ENCODE assay signal across 1 cellular context in the genomic region with DNA sequence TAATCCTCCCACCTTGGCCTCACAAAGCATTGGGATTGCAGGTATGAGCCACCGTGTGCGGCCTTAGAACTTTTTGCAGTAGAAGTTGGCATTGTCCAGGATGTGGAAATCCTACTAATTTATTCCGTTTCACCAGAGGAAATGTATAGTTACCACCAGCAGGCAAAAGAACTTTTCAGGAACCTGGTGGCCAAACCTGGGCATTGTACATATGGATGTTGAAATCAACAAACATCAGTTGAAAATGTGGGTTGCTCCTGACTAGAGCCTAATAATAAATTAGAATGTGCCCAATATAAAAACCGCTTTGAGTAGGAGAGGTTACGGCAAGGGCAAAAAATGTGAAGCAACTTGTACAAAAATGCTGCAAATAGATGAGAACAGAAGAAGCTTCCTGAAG.
TF ChIP-seq lines count a peak whose summit lies in the region.

No MANE protein-coding gene starts in this region.

TF ChIP-seq in SK-N-SH treated with all-trans-retinoic acid at 6 μM for 48 hours, 23 proteins besides CTCF, POLR2A, EP300 and RAD21 (continued from another document):
- no peak for TF ChIP-seq TSHZ2 (CRISPR knock-in tag; IDR thresholded peaks at IDR 0.05)
- TF ChIP-seq ZFP3 (CRISPR knock-in tag; IDR thresholded peaks at IDR 0.05), result no peak
- TF ChIP-seq ZNF8 (CRISPR knock-in tag; IDR thresholded peaks at IDR 0.05), result no peak
- no peak for TF ChIP-seq SNAI2 (CRISPR knock-in tag; IDR thresholded peaks at IDR 0.05)
- no peak for TF ChIP-seq OSR1 (CRISPR knock-in tag; IDR thresholded peaks at IDR 0.05)
- TF ChIP-seq BACH2 (CRISPR knock-in tag; IDR thresholded peaks at IDR 0.05; ENCODE audit: borderline replicate concordance), result no peak
- no peak for TF ChIP-seq PPARA (CRISPR knock-in tag; IDR thresholded peaks at IDR 0.05; ENCODE audit: borderline replicate concordance)
- TF ChIP-seq, protein P1, sequence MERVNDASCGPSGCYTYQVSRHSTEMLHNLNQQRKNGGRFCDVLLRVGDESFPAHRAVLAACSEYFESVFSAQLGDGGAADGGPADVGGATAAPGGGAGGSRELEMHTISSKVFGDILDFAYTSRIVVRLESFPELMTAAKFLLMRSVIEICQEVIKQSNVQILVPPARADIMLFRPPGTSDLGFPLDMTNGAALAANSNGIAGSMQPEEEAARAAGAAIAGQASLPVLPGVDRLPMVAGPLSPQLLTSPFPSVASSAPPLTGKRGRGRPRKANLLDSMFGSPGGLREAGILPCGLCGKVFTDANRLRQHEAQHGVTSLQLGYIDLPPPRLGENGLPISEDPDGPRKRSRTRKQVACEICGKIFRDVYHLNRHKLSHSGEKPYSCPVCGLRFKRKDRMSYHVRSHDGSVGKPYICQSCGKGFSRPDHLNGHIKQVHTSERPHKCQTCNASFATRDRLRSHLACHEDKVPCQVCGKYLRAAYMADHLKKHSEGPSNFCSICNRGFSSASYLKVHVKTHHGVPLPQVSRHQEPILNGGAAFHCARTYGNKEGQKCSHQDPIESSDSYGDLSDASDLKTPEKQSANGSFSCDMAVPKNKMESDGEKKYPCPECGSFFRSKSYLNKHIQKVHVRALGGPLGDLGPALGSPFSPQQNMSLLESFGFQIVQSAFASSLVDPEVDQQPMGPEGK (CRISPR knock-in tag; IDR thresholded peaks at IDR 0.05; ENCODE audit: borderline replicate concordance), result no peak
- TF ChIP-seq ZFP30 (CRISPR knock-in tag; IDR thresholded peaks at IDR 0.05), result no peak
- TF ChIP-seq CSDC2 (CRISPR knock-in tag; IDR thresholded peaks at IDR 0.05), result no peak
- no peak for TF ChIP-seq ESRRG (CRISPR knock-in tag; IDR thresholded peaks at IDR 0.05)
TF ChIP-seq in SK-N-SH treated with all-trans-retinoic acid at 6 μM for 48 hours: peak in this region for 0.
